In the genomic region with DNA sequence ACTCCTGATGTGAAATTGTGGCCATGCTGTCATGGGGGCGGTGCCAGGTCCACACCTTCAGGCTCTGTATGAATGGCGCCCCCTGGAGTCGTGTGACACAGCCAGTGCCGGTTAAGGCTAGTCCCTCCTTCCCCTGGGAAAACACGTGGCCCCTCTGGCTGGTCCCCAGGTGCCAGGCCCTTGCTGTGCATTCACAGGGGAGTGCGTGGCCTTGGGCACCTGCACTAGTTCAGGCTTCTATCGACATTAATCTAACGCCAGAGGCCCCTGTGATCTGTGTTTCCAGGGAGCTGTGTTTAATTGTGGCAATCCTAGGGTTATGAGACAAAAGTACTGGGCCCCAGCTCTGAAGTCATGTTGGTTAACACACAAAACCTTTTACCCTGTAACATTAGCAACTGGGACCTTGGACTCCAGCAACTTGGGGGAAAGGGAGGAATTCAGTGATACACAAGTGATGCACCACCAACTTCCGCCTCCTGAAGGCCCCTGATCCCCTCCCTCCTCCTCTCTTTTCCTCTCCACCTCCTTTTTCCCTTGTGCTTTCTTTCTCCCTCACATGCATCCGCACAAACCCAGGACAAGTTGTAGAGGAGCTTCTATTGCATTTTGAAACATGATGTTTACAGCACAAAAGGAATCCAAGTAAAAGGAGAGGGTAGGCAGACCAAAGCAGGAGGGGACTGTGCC, we compare ENCODE assay signal across 1 cellular context.
TF ChIP-seq lines count a peak whose summit lies in the region.

No MANE protein-coding gene starts in this region.

TF ChIP-seq in HepG2, 621 proteins besides CTCF, POLR2A, EP300 and RAD21 (continued from another document and continues in another):
- TF ChIP-seq ZNF710 (CRISPR knock-in tag; IDR thresholded peaks at IDR 0.05; ENCODE audit: borderline replicate concordance) = peak; percentile 96
- TF ChIP-seq SIX4 (CRISPR knock-in tag; IDR thresholded peaks at IDR 0.05) = peak; percentile 60; the same call in 1 of the 2 replicates
- no peak for TF ChIP-seq ATAD3A (CRISPR knock-in tag; IDR thresholded peaks at IDR 0.05)
- peak; percentile 61; the same call in 1 of the 2 replicates for TF ChIP-seq ZHX2 (IDR thresholded peaks at IDR 0.05; ENCODE audit: low read depth)
- no peak for TF ChIP-seq ZHX2 (CRISPR knock-in tag; IDR thresholded peaks at IDR 0.05; ENCODE audit: borderline replicate concordance)
- TF ChIP-seq RARG (CRISPR knock-in tag; IDR thresholded peaks at IDR 0.05; ENCODE audit: low read depth) = no peak
- TF ChIP-seq RCOR2 (CRISPR knock-in tag; IDR thresholded peaks at IDR 0.05) = no peak
- TF ChIP-seq, protein P1, sequence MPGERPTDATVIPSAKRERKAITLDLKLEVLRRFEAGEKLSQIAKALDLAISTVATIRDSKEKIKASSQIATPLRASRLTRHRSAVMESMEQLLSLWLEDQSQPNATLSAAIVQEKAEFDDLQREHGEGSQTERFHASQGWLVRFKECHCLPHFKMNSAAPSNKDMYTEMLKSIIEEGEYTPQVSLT (CRISPR knock-in tag; IDR thresholded peaks at IDR 0.05; ENCODE audit: borderline replicate concordance, low read depth) = 0 out of 2 replicates have a peak, but pooled peaks have one; percentile 24
- TF ChIP-seq, protein P2, sequence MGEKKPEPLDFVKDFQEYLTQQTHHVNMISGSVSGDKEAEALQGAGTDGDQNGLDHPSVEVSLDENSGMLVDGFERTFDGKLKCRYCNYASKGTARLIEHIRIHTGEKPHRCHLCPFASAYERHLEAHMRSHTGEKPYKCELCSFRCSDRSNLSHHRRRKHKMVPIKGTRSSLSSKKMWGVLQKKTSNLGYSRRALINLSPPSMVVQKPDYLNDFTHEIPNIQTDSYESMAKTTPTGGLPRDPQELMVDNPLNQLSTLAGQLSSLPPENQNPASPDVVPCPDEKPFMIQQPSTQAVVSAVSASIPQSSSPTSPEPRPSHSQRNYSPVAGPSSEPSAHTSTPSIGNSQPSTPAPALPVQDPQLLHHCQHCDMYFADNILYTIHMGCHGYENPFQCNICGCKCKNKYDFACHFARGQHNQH (CRISPR knock-in tag; IDR thresholded peaks at IDR 0.05) = peak; percentile 73
- peak; percentile 79 for TF ChIP-seq DMAP1 (CRISPR knock-in tag; IDR thresholded peaks at IDR 0.05)
- no peak for TF ChIP-seq NBN (conservative IDR thresholded peaks at IDR 0.05)
- TF ChIP-seq CEBPG (CRISPR knock-in tag; IDR thresholded peaks at IDR 0.05) = peak; percentile 43; the same call in 1 of the 2 replicates
- no peak for TF ChIP-seq MLXIP (CRISPR knock-in tag; IDR thresholded peaks at IDR 0.05; ENCODE audit: borderline replicate concordance)
- TF ChIP-seq SNAPC2 (CRISPR knock-in tag; IDR thresholded peaks at IDR 0.05) = 0 out of 2 replicates have a peak, but pooled peaks have one; percentile 74
- TF ChIP-seq REPIN1 (CRISPR knock-in tag; IDR thresholded peaks at IDR 0.05; ENCODE audit: borderline replicate concordance, low read depth) = peak; percentile 94
- TF ChIP-seq ARID5B (CRISPR knock-in tag; IDR thresholded peaks at IDR 0.05) = peak; percentile 81; the same call in 1 of the 2 replicates
- peak; percentile 60; the same call in 1 of the 2 replicates for TF ChIP-seq ZKSCAN1 (IDR thresholded peaks at IDR 0.05; ENCODE audit: low read length)
- TF ChIP-seq MXD4 (CRISPR knock-in tag; IDR thresholded peaks at IDR 0.05) = peak; percentile 98
- TF ChIP-seq ATF2 (CRISPR knock-in tag; IDR thresholded peaks at IDR 0.05) = peak; percentile 49; the same call in 1 of the 2 replicates
- TF ChIP-seq, protein P3, sequence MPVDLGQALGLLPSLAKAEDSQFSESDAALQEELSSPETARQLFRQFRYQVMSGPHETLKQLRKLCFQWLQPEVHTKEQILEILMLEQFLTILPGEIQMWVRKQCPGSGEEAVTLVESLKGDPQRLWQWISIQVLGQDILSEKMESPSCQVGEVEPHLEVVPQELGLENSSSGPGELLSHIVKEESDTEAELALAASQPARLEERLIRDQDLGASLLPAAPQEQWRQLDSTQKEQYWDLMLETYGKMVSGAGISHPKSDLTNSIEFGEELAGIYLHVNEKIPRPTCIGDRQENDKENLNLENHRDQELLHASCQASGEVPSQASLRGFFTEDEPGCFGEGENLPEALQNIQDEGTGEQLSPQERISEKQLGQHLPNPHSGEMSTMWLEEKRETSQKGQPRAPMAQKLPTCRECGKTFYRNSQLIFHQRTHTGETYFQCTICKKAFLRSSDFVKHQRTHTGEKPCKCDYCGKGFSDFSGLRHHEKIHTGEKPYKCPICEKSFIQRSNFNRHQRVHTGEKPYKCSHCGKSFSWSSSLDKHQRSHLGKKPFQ (CRISPR knock-in tag; IDR thresholded peaks at IDR 0.05; ENCODE audit: insufficient replicate concordance) = peak; percentile 72
- TF ChIP-seq RXRA (CRISPR knock-in tag; IDR thresholded peaks at IDR 0.05) = peak; percentile 53
- TF ChIP-seq ZSCAN5A (CRISPR knock-in tag; IDR thresholded peaks at IDR 0.05; ENCODE audit: borderline replicate concordance) = peak; percentile 90; the same call in 1 of the 2 replicates
